Comparison of ENCODE assay signal across 27 cellular contexts in genomic region chr2:44803100-44803424, GRCh38.
DNase-seq lines count a peak whose midpoint lies in the region; ATAC-seq and TF ChIP-seq lines count a peak whose summit lies in the region.
"Had no signal": no experiment of that assay in that cellular context is flagged by ENCODE, and none has a peak within 500 bp of the region (broad histone marks: within the 10 kb centered on the region; RNA-seq: fewer than 3 reads in every experiment).

No MANE protein-coding gene starts in this region.

- H4K8ac ChIP-seq in trophoblast cell (ENCODE audit: low read depth, low read length), result no peak overlapping the region

- no peak overlapping the region for H2BK5ac ChIP-seq in trophoblast cell (ENCODE audit: low read depth, low read length, poor library complexity)

- H3K27me3 ChIP-seq in iPS-15b (ENCODE audit: control insufficient read depth, insufficient read depth, low read length), result peaks cover 66% of the 10 kb centered on the region
- peaks cover 44% of the 10 kb centered on the region for H3K27me3 ChIP-seq in trophoblast cell (ENCODE audit: insufficient read depth, low read length)

- no peak overlapping the region for H3K23ac ChIP-seq in trophoblast cell (ENCODE audit: low read length)

- no peak overlapping the region for H3K27ac ChIP-seq in trophoblast cell (ENCODE audit: low read depth, low read length)
- H3K27ac ChIP-seq: left ventricle myocardium inferior, neutrophil had no signal

- H3K14ac ChIP-seq in trophoblast cell (ENCODE audit: low read length), result no peak overlapping the region

- H3K4me1 Mint-ChIP-seq in activated CD8-positive, alpha-beta memory T cell treated with anti-CD3 and anti-CD28 coated beads, Interleukin-2, amount 10 ng/mL, durations not matched to agents 7 days and 5 days, result peaks cover 8% of the 10 kb centered on the region
- peaks cover 81% of the 10 kb centered on the region for H3K4me1 Mint-ChIP-seq in WTC11
- H3K4me1 Mint-ChIP-seq: activated CD4-positive, alpha-beta T cell treated with anti-CD3 and anti-CD28 coated beads, Interleukin-2, amount 10 ng/mL, durations not matched to agents 24 days and 14 days; central memory CD8-positive, alpha-beta T cell had no signal

- no peak overlapping the region for H3K9ac ChIP-seq in iPS-15b (ENCODE audit: low read depth, low read length)
- no peak overlapping the region for H3K9ac ChIP-seq in trophoblast cell (ENCODE audit: low read length)
- H3K9ac ChIP-seq: SK-N-SH had no signal

- POLR2A ChIA-PET in WTC11 (lab: Charles Lee), result interaction anchor here (0.6 to 3.6 kb wide), 6 partner anchors 13 to 134 kb away, joined by 3 to 26 read pairs (median 4); no protein-coding TSS in a partner anchor

- H2BK12ac ChIP-seq in trophoblast cell (ENCODE audit: low read length), result no peak overlapping the region

- CTCF ChIA-PET in activated CD8-positive, alpha-beta memory T cell treated with anti-CD3 and anti-CD28 coated beads, Interleukin-2, amount 10 ng/mL, durations not matched to agents 7 days and 5 days (lab: Charles Lee), result interaction anchor here (0.7 to 1.2 kb wide), 2 partner anchors 152 to 919 kb away, joined by 3 to 4 read pairs; no protein-coding TSS in a partner anchor
- CTCF ChIA-PET in WTC11 (lab: Charles Lee), result interaction anchor here (0.6 to 2.3 kb wide), 11 partner anchors 13 to 899 kb away, joined by 3 to 11 read pairs (median 4); no protein-coding TSS in a partner anchor

- H3K36me3 Mint-ChIP-seq in activated CD8-positive, alpha-beta memory T cell treated with anti-CD3 and anti-CD28 coated beads, Interleukin-2, amount 10 ng/mL, durations not matched to agents 7 days and 5 days, result peaks cover 4% of the 10 kb centered on the region
- H3K36me3 Mint-ChIP-seq in WTC11, result no peaks in the 10 kb centered on the region

- no peak overlapping the region for H2BK120ac ChIP-seq in trophoblast cell (ENCODE audit: insufficient read depth, low read length, poor library complexity)

- WGBS in trophoblast cell (ENCODE audit: extremely low coverage, insufficient coverage, insufficient read length), result no CpG with 5 or more reads among the region's 10 CpGs

- no peak overlapping the region for H3K4me3 Mint-ChIP-seq in activated CD8-positive, alpha-beta memory T cell treated with anti-CD3 and anti-CD28 coated beads, Interleukin-2, amount 10 ng/mL, durations not matched to agents 7 days and 5 days
- peak overlapping the region; percentile 70 for H3K4me3 Mint-ChIP-seq in WTC11
- H3K4me3 Mint-ChIP-seq: activated CD4-positive, alpha-beta T cell treated with anti-CD3 and anti-CD28 coated beads, Interleukin-2, amount 10 ng/mL, durations not matched to agents 24 days and 14 days; activated naive CD4-positive, alpha-beta T cell treated with anti-CD3 and anti-CD28 coated beads for 36 hours; activated T-cell treated with anti-CD3 and anti-CD28 coated beads, Interleukin-2, amount 50 U/mL, for 72 hours; central memory CD8-positive, alpha-beta T cell had no signal

- no peak overlapping the region for H3K4ac ChIP-seq in trophoblast cell (ENCODE audit: low read depth, low read length)

- H4K91ac ChIP-seq in trophoblast cell (ENCODE audit: low read depth, low read length), result no peak overlapping the region

- no peak for TF ChIP-seq CTCF in WTC11 (IDR thresholded peaks at IDR 0.05)

- H3K9me3 ChIP-seq in iPS-15b (ENCODE audit: control insufficient read depth, insufficient read depth, low read length) (no peaks in the 10 kb centered on the region), trophoblast cell (ENCODE audit: insufficient read depth, low read depth, low read length) (no peaks in the 10 kb centered on the region)
- H3K9me3 ChIP-seq: left ventricle myocardium inferior, neutrophil, SK-N-SH had no signal

- H3K36me3 ChIP-seq in iPS-15b (ENCODE audit: control insufficient read depth, insufficient read depth, low read length) (no peaks in the 10 kb centered on the region), trophoblast cell (ENCODE audit: control insufficient read depth in 1 of 2, insufficient read depth in 2 of 2, low read length in 2 of 2) (no peaks in the 10 kb centered on the region)
- H3K36me3 ChIP-seq: left ventricle myocardium inferior, neutrophil had no signal

- H2AFZ ChIP-seq in trophoblast cell (ENCODE audit: insufficient read depth, low read length, poor library complexity), result no peak overlapping the region

- ATAC-seq in activated CD8-positive, alpha-beta memory T cell treated with anti-CD3 and anti-CD28 coated beads, Interleukin-2, amount 10 ng/mL, durations not matched to agents 7 days and 5 days, result no peak
- no peak for ATAC-seq in WTC11

- H3K27ac Mint-ChIP-seq in activated CD8-positive, alpha-beta memory T cell treated with anti-CD3 and anti-CD28 coated beads, Interleukin-2, amount 10 ng/mL, durations not matched to agents 7 days and 5 days, result no peak overlapping the region
- peak overlapping the region; percentile 98 for H3K27ac Mint-ChIP-seq in WTC11
- H3K27ac Mint-ChIP-seq: activated CD4-positive, alpha-beta T cell treated with anti-CD3 and anti-CD28 coated beads, Interleukin-2, amount 10 ng/mL, durations not matched to agents 24 days and 14 days; activated naive CD4-positive, alpha-beta T cell treated with anti-CD3 and anti-CD28 coated beads for 36 hours; activated T-cell treated with anti-CD3 and anti-CD28 coated beads, Interleukin-2, amount 50 U/mL, for 72 hours had no signal

- no peaks in the 10 kb centered on the region for H3K79me2 ChIP-seq in trophoblast cell (ENCODE audit: control insufficient read depth, insufficient read depth, low read length, poor library complexity)

- no peaks in the 10 kb centered on the region for H3K9me3 Mint-ChIP-seq in activated CD8-positive, alpha-beta memory T cell treated with anti-CD3 and anti-CD28 coated beads, Interleukin-2, amount 10 ng/mL, durations not matched to agents 7 days and 5 days (ENCODE audit: low read depth)
- H3K9me3 Mint-ChIP-seq in WTC11, result no peaks in the 10 kb centered on the region
- H3K9me3 Mint-ChIP-seq: activated CD4-positive, alpha-beta T cell treated with anti-CD3 and anti-CD28 coated beads, Interleukin-2, amount 10 ng/mL, durations not matched to agents 24 days and 14 days; activated naive CD4-positive, alpha-beta T cell treated with anti-CD3 and anti-CD28 coated beads for 36 hours; activated T-cell treated with anti-CD3 and anti-CD28 coated beads, Interleukin-2, amount 50 U/mL, for 72 hours; central memory CD8-positive, alpha-beta T cell had no signal

- H2AK5ac ChIP-seq in trophoblast cell (ENCODE audit: low read length), result no peak overlapping the region

- peaks cover 44% of the 10 kb centered on the region for H3K4me1 ChIP-seq in iPS-15b (ENCODE audit: control insufficient read depth, insufficient read depth, low read length)
- peaks cover 0 to 2% of the 10 kb centered on the region in 2 experiments for H3K4me1 ChIP-seq in trophoblast cell (ENCODE audit: control insufficient read depth in 1 of 2, insufficient read depth in 2 of 2, low read length in 2 of 2)

- H3K18ac ChIP-seq in trophoblast cell (ENCODE audit: low read length), result no peak overlapping the region

- peaks cover 90% of the 10 kb centered on the region for H3K27me3 Mint-ChIP-seq in activated CD8-positive, alpha-beta memory T cell treated with anti-CD3 and anti-CD28 coated beads, Interleukin-2, amount 10 ng/mL, durations not matched to agents 7 days and 5 days
- H3K27me3 Mint-ChIP-seq in WTC11 (ENCODE audit: low read depth), result peaks cover 53% of the 10 kb centered on the region

- peak; percentile 32 for DNase-seq in activated CD8-positive, alpha-beta memory T cell treated with anti-CD3 and anti-CD28 coated beads, Interleukin-2, amount 10 ng/mL, durations not matched to agents 7 days and 5 days
- DNase-seq in activated CD8-positive, alpha-beta memory T cell treated with anti-CD3 and anti-CD28 coated beads, Interleukin-2, amount 50 U/mL, for 48 hours, result no peak
- DNase-seq in WTC11 (ENCODE audit: low spot score) (no peak), trophoblast cell (no peak), activated gamma-delta T cell treated with Interleukin-2 at 50 U/mL for 16 hours (no peak), DMS53 (lab: John Stamatoyannopoulos, UW) (no peak), SIG-M5 (lab: John Stamatoyannopoulos, UW) (no peak)
- DNase-seq: 8988T; activated CD4-positive, alpha-beta T cell treated with anti-CD3 and anti-CD28 coated beads, Interleukin-2, amount 10 ng/mL, durations not matched to agents 24 days and 14 days; activated naive CD4-positive, alpha-beta T cell treated with anti-CD3 and anti-CD28 coated beads for 36 hours; AML-193; amygdala; GDM1; left ventricle myocardium inferior; NCI-H1105 treated with DMSO at 0.1 percent for 48 hours; NCI-H2029 treated with DMSO at 0.1 percent for 48 hours; NCI-H345; NCI-H774; SK-N-SH; small intestine; stimulated activated CD4-positive, alpha-beta T cell treated with anti-CD3 and anti-CD28 coated beads, Interleukin-2, amount 100 ng/mL, for 24 hours; substantia nigra; T-helper 2 cell had no signal

- no peaks in the 10 kb centered on the region for H3K79me1 ChIP-seq in trophoblast cell (ENCODE audit: low read length)

- no peak overlapping the region for H4K12ac ChIP-seq in trophoblast cell (ENCODE audit: low read depth, low read length)

- peak overlapping the region; percentile 79 for H3K4me2 ChIP-seq in trophoblast cell (ENCODE audit: low read length)
- H3K4me2 ChIP-seq: SK-N-SH had no signal

- H3K4me3 ChIP-seq in iPS-15b (ENCODE audit: low read depth, low read length) (peak overlapping the region; percentile 45), trophoblast cell (ENCODE audit: low read depth, low read length) (no peak overlapping the region)

TF ChIP-seq in WTC11, 78 proteins besides CTCF, POLR2A, EP300 and RAD21 (continues in another document):
- TF ChIP-seq USF1 (CRISPR knock-in tag; IDR thresholded peaks at IDR 0.05), result no peak
- TF ChIP-seq ZNF416 (CRISPR knock-in tag; IDR thresholded peaks at IDR 0.05), result no peak
- no peak for TF ChIP-seq CDX4 (CRISPR knock-in tag; IDR thresholded peaks at IDR 0.05; ENCODE audit: borderline replicate concordance)
- no peak for TF ChIP-seq SOX15 (CRISPR knock-in tag; IDR thresholded peaks at IDR 0.05)
- no peak for TF ChIP-seq ZNF121 (CRISPR knock-in tag; IDR thresholded peaks at IDR 0.05)
- TF ChIP-seq ZNF138 (CRISPR knock-in tag; conservative IDR thresholded peaks at IDR 0.05), result no peak
